Comparison of ENCODE assay signal across 8 cellular contexts in the genomic region with DNA sequence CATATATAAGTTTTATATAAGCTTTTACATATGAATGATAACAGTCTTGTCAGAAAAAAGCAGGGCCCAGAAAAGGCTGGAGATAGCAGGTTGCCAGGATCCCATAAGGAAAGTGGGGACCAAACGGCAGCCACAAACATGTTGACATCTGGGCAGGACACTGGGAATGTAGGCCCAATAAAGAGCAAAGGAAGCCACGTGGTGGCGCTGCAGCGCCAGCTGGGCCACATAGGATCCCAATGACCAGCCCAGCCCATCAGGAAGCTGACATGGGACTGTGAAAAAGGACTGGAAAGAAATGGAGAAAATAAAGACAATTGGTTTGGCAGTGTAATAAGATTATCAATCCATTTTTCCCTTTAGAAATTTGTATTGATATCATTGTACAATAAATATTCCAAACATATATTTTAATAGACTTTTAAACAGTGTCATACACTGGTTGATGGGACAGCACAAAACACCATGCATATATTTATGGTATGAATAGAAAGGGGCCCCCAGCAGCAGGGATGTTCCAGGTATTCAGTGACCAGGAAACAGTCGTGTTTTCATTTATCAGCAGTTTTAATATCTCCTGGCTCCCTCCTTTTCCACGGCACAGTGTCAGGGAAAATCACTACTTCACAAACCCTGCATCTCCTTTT.
DNase-seq lines count a peak whose midpoint lies in the region; ATAC-seq and TF ChIP-seq lines count a peak whose summit lies in the region.

No MANE protein-coding gene starts in this region.

- H3K79me2 ChIP-seq in SU-DHL-6 (ENCODE audit: insufficient read depth, low read length) (no peaks in the 10 kb centered on the region), parathyroid adenoma (no peaks in the 10 kb centered on the region)

- H3K36me3 ChIP-seq in SU-DHL-6 (ENCODE audit: low read length) (no peaks in the 10 kb centered on the region), parathyroid adenoma (ENCODE audit: control insufficient read depth, insufficient read depth, low read length) (no peaks in the 10 kb centered on the region)

- no peaks in the 10 kb centered on the region for H3K9me2 ChIP-seq in SU-DHL-6 (replicated peaks; ENCODE audit: insufficient read depth, low read length)

- H3K27me3 ChIP-seq in SU-DHL-6 (ENCODE audit: low read length) (no peaks in the 10 kb centered on the region), parathyroid adenoma (ENCODE audit: control insufficient read depth, insufficient read depth, low read length) (no peaks in the 10 kb centered on the region)

- no peaks in the 10 kb centered on the region for H4K20me1 ChIP-seq in SU-DHL-6 (ENCODE audit: low read depth, low read length)

- ATAC-seq in GM21786 (IDR thresholded peaks at IDR 0.05; ENCODE audit: unreplicated experiment) (peak; percentile 64), GM18517 (IDR thresholded peaks at IDR 0.05; ENCODE audit: unreplicated experiment) (no peak)

- H3F3A ChIP-seq in SU-DHL-6 (ENCODE audit: insufficient read depth), result no peaks in the 10 kb centered on the region

- no peak overlapping the region for H3K4me2 ChIP-seq in SU-DHL-6 (ENCODE audit: low read depth, low read length, poor library complexity, severe bottlenecking)
- no peak overlapping the region for H3K4me2 ChIP-seq in parathyroid adenoma (ENCODE audit: low read length)

- H3K4me1 ChIP-seq in parathyroid adenoma, result no peaks in the 10 kb centered on the region

- H3K9me3 ChIP-seq in SU-DHL-6 (ENCODE audit: insufficient read depth, low read length) (no peaks in the 10 kb centered on the region), parathyroid adenoma (ENCODE audit: control insufficient read depth, low read length) (no peaks in the 10 kb centered on the region)

- H2AFZ ChIP-seq in SU-DHL-6 (ENCODE audit: low read depth, low read length, severe bottlenecking) (no peak overlapping the region), parathyroid adenoma (no peak overlapping the region)

- TF ChIP-seq CTCF in SU-DHL-6 (IDR thresholded peaks at IDR 0.05; ENCODE audit: insufficient read depth, low read length, poor library complexity, severe bottlenecking) (peak; percentile 48), parathyroid adenoma (IDR thresholded peaks at IDR 0.05) (peak; percentile 60)

- no peak overlapping the region for H3K9ac ChIP-seq in SU-DHL-6 (ENCODE audit: low read length)
- H3K9ac ChIP-seq in parathyroid adenoma, result no peak overlapping the region

- H3K4me3 ChIP-seq in SU-DHL-6 (ENCODE audit: insufficient read depth, low read length, poor library complexity, severe bottlenecking), result no peak overlapping the region
- no peak overlapping the region for H3K4me3 ChIP-seq in parathyroid adenoma (ENCODE audit: low read depth, low read length)

- DNase-seq in DMS 273 (lab: John Stamatoyannopoulos, UW; ENCODE audit: unreplicated experiment), result peak; percentile 95
- DNase-seq in NCI-H1105 treated with DMSO at 0.1 percent for 48 hours (lab: John Stamatoyannopoulos, UW), result peak; percentile 79
- peak; percentile 45 for DNase-seq in foreskin melanocyte
- no peak for DNase-seq in GF-D8 (lab: John Stamatoyannopoulos, UW)

- H3K27ac ChIP-seq in SU-DHL-6 (ENCODE audit: low read depth, low read length) (no peak overlapping the region), parathyroid adenoma (no peak overlapping the region)
